Comparison of ENCODE assay signal across 1 cellular context in the genomic region with DNA sequence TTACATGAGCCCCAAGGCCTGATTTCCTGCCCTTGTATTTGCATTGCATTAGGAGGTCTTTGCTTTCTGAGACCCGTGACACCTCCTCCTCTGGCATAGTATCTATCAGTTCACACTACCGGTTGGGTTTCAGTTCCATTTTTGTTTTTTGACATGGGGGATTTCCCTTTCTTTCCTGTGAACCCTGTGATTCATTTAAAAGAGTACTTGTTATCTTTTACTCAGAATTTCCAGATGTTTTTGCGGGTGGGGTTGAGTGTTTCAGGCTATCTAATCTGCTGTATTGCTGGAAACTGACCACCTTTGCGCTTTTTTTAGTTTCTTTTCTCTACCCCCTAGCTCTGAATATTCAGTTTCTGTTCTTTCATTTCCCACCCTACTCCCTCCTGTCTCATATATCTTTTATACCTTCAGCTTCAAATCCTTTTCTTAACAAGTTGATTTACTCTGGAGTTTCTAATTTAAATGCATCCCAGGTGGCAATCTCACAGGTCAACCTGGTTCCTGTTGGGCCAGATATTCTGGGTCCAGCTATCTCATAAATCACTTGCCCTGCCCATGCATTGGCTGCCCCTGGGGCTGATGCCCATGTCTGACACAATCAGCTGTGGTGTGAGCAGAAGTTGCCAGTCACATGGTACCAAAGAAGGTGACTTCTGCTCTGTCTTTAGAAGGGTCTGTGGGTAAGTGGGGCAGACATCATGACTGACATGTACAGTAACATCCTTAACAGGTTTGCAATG.
A peak's percentile ranks its signal among the peaks of the same experiment; 100 is the strongest.
TF ChIP-seq lines count a peak whose summit lies in the region.

No MANE protein-coding gene starts in this region.

TF ChIP-seq in GM12878, 131 proteins besides CTCF, POLR2A, EP300 and RAD21 (continued from another document and continues in another):
- TF ChIP-seq, protein P1, sequence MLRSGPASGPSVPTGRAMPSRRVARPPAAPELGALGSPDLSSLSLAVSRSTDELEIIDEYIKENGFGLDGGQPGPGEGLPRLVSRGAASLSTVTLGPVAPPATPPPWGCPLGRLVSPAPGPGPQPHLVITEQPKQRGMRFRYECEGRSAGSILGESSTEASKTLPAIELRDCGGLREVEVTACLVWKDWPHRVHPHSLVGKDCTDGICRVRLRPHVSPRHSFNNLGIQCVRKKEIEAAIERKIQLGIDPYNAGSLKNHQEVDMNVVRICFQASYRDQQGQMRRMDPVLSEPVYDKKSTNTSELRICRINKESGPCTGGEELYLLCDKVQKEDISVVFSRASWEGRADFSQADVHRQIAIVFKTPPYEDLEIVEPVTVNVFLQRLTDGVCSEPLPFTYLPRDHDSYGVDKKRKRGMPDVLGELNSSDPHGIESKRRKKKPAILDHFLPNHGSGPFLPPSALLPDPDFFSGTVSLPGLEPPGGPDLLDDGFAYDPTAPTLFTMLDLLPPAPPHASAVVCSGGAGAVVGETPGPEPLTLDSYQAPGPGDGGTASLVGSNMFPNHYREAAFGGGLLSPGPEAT (IDR thresholded peaks at IDR 0.05; ENCODE audit: low read depth): peak; percentile 99
- TF ChIP-seq, protein P2, sequence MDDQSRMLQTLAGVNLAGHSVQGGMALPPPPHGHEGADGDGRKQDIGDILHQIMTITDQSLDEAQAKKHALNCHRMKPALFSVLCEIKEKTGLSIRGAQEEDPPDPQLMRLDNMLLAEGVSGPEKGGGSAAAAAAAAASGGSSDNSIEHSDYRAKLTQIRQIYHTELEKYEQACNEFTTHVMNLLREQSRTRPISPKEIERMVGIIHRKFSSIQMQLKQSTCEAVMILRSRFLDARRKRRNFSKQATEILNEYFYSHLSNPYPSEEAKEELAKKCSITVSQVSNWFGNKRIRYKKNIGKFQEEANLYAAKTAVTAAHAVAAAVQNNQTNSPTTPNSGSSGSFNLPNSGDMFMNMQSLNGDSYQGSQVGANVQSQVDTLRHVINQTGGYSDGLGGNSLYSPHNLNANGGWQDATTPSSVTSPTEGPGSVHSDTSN (IDR thresholded peaks at IDR 0.05; ENCODE audit: insufficient replicate concordance, low read depth, low read length): peak; percentile 22
- TF ChIP-seq MEF2B (IDR thresholded peaks at IDR 0.05; ENCODE audit: partially characterized antibody, poor library complexity, severe bottlenecking): peak; percentile 79
- TF ChIP-seq HCFC1 (IDR thresholded peaks at IDR 0.05; ENCODE audit: low read length): 0 out of 2 replicates have a peak, but pooled peaks have one; percentile 22
- no peak for TF ChIP-seq SMARCA5 (IDR thresholded peaks at IDR 0.05)
- TF ChIP-seq BCL11A (IDR thresholded peaks at IDR 0.05; ENCODE audit: low read depth, low read length): 0 out of 2 replicates have a peak, but pooled peaks have one; percentile 73
- TF ChIP-seq, protein P3, sequence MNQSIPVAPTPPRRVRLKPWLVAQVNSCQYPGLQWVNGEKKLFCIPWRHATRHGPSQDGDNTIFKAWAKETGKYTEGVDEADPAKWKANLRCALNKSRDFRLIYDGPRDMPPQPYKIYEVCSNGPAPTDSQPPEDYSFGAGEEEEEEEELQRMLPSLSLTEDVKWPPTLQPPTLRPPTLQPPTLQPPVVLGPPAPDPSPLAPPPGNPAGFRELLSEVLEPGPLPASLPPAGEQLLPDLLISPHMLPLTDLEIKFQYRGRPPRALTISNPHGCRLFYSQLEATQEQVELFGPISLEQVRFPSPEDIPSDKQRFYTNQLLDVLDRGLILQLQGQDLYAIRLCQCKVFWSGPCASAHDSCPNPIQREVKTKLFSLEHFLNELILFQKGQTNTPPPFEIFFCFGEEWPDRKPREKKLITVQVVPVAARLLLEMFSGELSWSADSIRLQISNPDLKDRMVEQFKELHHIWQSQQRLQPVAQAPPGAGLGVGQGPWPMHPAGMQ (IDR thresholded peaks at IDR 0.05; ENCODE audit: borderline replicate concordance): no peak; the same call in 1 of the 2 replicates
- 0 out of 2 replicates have a peak, but pooled peaks have one; percentile 79 for TF ChIP-seq RCOR1 (conservative IDR thresholded peaks at IDR 0.05; ENCODE audit: low read depth, low read length)
- peak; percentile 86 for TF ChIP-seq SPI1 (IDR thresholded peaks at IDR 0.05; ENCODE audit: borderline replicate concordance, insufficient read depth, low read depth, low read length)
- TF ChIP-seq BRCA1 (IDR thresholded peaks at IDR 0.05; ENCODE audit: low read depth, low read length): no peak
- TF ChIP-seq, protein P4, sequence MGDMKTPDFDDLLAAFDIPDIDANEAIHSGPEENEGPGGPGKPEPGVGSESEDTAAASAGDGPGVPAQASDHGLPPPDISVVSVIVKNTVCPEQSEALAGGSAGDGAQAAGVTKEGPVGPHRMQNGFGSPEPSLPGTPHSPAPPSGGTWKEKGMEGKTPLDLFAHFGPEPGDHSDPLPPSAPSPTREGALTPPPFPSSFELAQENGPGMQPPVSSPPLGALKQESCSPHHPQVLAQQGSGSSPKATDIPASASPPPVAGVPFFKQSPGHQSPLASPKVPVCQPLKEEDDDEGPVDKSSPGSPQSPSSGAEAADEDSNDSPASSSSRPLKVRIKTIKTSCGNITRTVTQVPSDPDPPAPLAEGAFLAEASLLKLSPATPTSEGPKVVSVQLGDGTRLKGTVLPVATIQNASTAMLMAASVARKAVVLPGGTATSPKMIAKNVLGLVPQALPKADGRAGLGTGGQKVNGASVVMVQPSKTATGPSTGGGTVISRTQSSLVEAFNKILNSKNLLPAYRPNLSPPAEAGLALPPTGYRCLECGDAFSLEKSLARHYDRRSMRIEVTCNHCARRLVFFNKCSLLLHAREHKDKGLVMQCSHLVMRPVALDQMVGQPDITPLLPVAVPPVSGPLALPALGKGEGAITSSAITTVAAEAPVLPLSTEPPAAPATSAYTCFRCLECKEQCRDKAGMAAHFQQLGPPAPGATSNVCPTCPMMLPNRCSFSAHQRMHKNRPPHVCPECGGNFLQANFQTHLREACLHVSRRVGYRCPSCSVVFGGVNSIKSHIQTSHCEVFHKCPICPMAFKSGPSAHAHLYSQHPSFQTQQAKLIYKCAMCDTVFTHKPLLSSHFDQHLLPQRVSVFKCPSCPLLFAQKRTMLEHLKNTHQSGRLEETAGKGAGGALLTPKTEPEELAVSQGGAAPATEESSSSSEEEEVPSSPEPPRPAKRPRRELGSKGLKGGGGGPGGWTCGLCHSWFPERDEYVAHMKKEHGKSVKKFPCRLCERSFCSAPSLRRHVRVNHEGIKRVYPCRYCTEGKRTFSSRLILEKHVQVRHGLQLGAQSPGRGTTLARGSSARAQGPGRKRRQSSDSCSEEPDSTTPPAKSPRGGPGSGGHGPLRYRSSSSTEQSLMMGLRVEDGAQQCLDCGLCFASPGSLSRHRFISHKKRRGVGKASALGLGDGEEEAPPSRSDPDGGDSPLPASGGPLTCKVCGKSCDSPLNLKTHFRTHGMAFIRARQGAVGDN (IDR thresholded peaks at IDR 0.05): peak; percentile 69
- no peak for TF ChIP-seq HDGF (IDR thresholded peaks at IDR 0.05)
- TF ChIP-seq CHD1 (IDR thresholded peaks at IDR 0.05; ENCODE audit: low read depth, low read length): no peak
- peak; percentile 60; the same call in 1 of the 2 replicates for TF ChIP-seq CREB1 (IDR thresholded peaks at IDR 0.05; ENCODE audit: low read depth)
- TF ChIP-seq TCF12 (IDR thresholded peaks at IDR 0.05; ENCODE audit: low read depth, low read length): peak; percentile 70
- TF ChIP-seq KDM1A (IDR thresholded peaks at IDR 0.05; ENCODE audit: borderline replicate concordance): no peak
- TF ChIP-seq, protein P5, sequence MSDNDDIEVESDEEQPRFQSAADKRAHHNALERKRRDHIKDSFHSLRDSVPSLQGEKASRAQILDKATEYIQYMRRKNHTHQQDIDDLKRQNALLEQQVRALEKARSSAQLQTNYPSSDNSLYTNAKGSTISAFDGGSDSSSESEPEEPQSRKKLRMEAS (IDR thresholded peaks at IDR 0.05; ENCODE audit: low read depth, low read length): no peak
- TF ChIP-seq ZNF384 (IDR thresholded peaks at IDR 0.05; ENCODE audit: borderline replicate concordance, low read depth, low read length): peak; percentile 72; the same call in 1 of the 2 replicates
- TF ChIP-seq, protein P6, sequence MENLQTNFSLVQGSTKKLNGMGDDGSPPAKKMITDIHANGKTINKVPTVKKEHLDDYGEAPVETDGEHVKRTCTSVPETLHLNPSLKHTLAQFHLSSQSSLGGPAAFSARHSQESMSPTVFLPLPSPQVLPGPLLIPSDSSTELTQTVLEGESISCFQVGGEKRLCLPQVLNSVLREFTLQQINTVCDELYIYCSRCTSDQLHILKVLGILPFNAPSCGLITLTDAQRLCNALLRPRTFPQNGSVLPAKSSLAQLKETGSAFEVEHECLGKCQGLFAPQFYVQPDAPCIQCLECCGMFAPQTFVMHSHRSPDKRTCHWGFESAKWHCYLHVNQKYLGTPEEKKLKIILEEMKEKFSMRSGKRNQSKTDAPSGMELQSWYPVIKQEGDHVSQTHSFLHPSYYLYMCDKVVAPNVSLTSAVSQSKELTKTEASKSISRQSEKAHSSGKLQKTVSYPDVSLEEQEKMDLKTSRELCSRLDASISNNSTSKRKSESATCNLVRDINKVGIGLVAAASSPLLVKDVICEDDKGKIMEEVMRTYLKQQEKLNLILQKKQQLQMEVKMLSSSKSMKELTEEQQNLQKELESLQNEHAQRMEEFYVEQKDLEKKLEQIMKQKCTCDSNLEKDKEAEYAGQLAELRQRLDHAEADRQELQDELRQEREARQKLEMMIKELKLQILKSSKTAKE (IDR thresholded peaks at IDR 0.05; ENCODE audit: low read depth, poor library complexity, severe bottlenecking): peak; percentile 95
- TF ChIP-seq SUPT20H (IDR thresholded peaks at IDR 0.05; ENCODE audit: borderline replicate concordance, control insufficient read depth, low read depth, low read length): no peak
- peak; percentile 35; the same call in 1 of the 2 replicates for TF ChIP-seq NR2F1 (conservative IDR thresholded peaks at IDR 0.05)
- no peak for TF ChIP-seq SMAD1 (IDR thresholded peaks at IDR 0.05; ENCODE audit: low read depth, partially characterized antibody)
- no peak for TF ChIP-seq ESRRA (IDR thresholded peaks at IDR 0.05; ENCODE audit: low read length)
- peak; percentile 97; the same call in 1 of the 2 replicates for TF ChIP-seq STAT3 (IDR thresholded peaks at IDR 0.05; ENCODE audit: low read depth, low read length)
- TF ChIP-seq NFIC (IDR thresholded peaks at IDR 0.05; ENCODE audit: low read depth, low read length): peak; percentile 98
- peak; percentile 85 for TF ChIP-seq JUNB (IDR thresholded peaks at IDR 0.05)
- TF ChIP-seq IKZF2 (IDR thresholded peaks at IDR 0.05): peak; percentile 99
- no peak for TF ChIP-seq RFX5 (IDR thresholded peaks at IDR 0.05; ENCODE audit: low read depth, low read length)
- no peak for TF ChIP-seq WRNIP1 (IDR thresholded peaks at IDR 0.05; ENCODE audit: borderline replicate concordance, low read depth, low read length)
- TF ChIP-seq CBX3 (IDR thresholded peaks at IDR 0.05; ENCODE audit: borderline replicate concordance, low read depth): no peak
- TF ChIP-seq, protein P7, sequence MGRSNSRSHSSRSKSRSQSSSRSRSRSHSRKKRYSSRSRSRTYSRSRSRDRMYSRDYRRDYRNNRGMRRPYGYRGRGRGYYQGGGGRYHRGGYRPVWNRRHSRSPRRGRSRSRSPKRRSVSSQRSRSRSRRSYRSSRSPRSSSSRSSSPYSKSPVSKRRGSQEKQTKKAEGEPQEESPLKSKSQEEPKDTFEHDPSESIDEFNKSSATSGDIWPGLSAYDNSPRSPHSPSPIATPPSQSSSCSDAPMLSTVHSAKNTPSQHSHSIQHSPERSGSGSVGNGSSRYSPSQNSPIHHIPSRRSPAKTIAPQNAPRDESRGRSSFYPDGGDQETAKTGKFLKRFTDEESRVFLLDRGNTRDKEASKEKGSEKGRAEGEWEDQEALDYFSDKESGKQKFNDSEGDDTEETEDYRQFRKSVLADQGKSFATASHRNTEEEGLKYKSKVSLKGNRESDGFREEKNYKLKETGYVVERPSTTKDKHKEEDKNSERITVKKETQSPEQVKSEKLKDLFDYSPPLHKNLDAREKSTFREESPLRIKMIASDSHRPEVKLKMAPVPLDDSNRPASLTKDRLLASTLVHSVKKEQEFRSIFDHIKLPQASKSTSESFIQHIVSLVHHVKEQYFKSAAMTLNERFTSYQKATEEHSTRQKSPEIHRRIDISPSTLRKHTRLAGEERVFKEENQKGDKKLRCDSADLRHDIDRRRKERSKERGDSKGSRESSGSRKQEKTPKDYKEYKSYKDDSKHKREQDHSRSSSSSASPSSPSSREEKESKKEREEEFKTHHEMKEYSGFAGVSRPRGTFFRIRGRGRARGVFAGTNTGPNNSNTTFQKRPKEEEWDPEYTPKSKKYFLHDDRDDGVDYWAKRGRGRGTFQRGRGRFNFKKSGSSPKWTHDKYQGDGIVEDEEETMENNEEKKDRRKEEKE (IDR thresholded peaks at IDR 0.05): no peak
- TF ChIP-seq, protein P8, sequence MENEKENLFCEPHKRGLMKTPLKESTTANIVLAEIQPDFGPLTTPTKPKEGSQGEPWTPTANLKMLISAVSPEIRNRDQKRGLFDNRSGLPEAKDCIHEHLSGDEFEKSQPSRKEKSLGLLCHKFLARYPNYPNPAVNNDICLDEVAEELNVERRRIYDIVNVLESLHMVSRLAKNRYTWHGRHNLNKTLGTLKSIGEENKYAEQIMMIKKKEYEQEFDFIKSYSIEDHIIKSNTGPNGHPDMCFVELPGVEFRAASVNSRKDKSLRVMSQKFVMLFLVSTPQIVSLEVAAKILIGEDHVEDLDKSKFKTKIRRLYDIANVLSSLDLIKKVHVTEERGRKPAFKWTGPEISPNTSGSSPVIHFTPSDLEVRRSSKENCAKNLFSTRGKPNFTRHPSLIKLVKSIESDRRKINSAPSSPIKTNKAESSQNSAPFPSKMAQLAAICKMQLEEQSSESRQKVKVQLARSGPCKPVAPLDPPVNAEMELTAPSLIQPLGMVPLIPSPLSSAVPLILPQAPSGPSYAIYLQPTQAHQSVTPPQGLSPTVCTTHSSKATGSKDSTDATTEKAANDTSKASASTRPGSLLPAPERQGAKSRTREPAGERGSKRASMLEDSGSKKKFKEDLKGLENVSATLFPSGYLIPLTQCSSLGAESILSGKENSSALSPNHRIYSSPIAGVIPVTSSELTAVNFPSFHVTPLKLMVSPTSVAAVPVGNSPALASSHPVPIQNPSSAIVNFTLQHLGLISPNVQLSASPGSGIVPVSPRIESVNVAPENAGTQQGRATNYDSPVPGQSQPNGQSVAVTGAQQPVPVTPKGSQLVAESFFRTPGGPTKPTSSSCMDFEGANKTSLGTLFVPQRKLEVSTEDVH (IDR thresholded peaks at IDR 0.05; ENCODE audit: low read depth, partially characterized antibody): peak; percentile 15
- TF ChIP-seq SIX5 (IDR thresholded peaks at IDR 0.05; ENCODE audit: low read depth, low read length, severe bottlenecking): no peak
- no peak for TF ChIP-seq RBBP5 (conservative IDR thresholded peaks at IDR 0.05)
- TF ChIP-seq KAT2A (conservative IDR thresholded peaks at IDR 0.05; ENCODE audit: control insufficient read depth, low read depth, low read length): no peak
- no peak for TF ChIP-seq NR2C2 (IDR thresholded peaks at IDR 0.05; ENCODE audit: borderline replicate concordance, control insufficient read depth, insufficient read length, low read depth)
- TF ChIP-seq, protein P9, sequence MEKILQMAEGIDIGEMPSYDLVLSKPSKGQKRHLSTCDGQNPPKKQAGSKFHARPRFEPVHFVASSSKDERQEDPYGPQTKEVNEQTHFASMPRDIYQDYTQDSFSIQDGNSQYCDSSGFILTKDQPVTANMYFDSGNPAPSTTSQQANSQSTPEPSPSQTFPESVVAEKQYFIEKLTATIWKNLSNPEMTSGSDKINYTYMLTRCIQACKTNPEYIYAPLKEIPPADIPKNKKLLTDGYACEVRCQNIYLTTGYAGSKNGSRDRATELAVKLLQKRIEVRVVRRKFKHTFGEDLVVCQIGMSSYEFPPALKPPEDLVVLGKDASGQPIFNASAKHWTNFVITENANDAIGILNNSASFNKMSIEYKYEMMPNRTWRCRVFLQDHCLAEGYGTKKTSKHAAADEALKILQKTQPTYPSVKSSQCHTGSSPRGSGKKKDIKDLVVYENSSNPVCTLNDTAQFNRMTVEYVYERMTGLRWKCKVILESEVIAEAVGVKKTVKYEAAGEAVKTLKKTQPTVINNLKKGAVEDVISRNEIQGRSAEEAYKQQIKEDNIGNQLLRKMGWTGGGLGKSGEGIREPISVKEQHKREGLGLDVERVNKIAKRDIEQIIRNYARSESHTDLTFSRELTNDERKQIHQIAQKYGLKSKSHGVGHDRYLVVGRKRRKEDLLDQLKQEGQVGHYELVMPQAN (conservative IDR thresholded peaks at IDR 0.05): no peak; the same call in 1 of the 2 replicates
